Comparison of ENCODE assay signal across 9 cellular contexts in genomic region chr5:139481580-139482049, GRCh38. TPM values are rescaled to one million over a fixed set of nuclear protein-coding genes. Genes with fewer than 3 reads are reported as not detected.
DNase-seq lines count a peak whose midpoint lies in the region; ATAC-seq and FAIRE-seq lines count a peak whose summit lies in the region.
"Had no signal": no experiment of that assay in that cellular context is flagged by ENCODE, and none has a peak within 500 bp of the region (broad histone marks: within the 10 kb centered on the region; RNA-seq: fewer than 3 reads in every experiment).

No MANE protein-coding gene starts in this region.

- peak overlapping the region; percentile 100 for H2BK15ac ChIP-seq in mesenchymal stem cell (ENCODE audit: low read depth, poor library complexity, severe bottlenecking)

- DNase-seq in activated CD4-positive, alpha-beta T cell treated with anti-CD3 and anti-CD28 coated beads for 48 hours: peak; percentile 34
- no peak for DNase-seq in activated CD4-positive, alpha-beta T cell treated with anti-CD3 and anti-CD28 coated beads, Interleukin-2, amount 50 U/mL, for 1 hour
- peak; percentile 67 for DNase-seq in MG63
- DNase-seq in caudate nucleus (lab: John Stamatoyannopoulos, UW): peak in 16 of 61 donors; percentile 4 to 56 (median 32)
- DNase-seq in mesenchymal stem cell: no peak
- no peak for DNase-seq in urothelium cell line (ENCODE audit: low spot score)
- DNase-seq in activated CD4-positive, CD25-positive, alpha-beta regulatory T cell treated with anti-CD3 and anti-CD28 coated beads, Interleukin-2, amount 50 U/mL, for 72 hours: no peak

- H3K36me3 ChIP-seq in MG63: peaks cover 44% of the 10 kb centered on the region
- H3K36me3 ChIP-seq in mesenchymal stem cell (ENCODE audit: control insufficient read depth in 1 of 2, insufficient read depth in 2 of 2, low read depth in 1 of 2, low read length in 2 of 2): peaks cover 25 to 29% of the 10 kb centered on the region in 2 experiments

- peak overlapping the region; percentile 95 for H4K8ac ChIP-seq in mesenchymal stem cell (ENCODE audit: low read length)

- peak overlapping the region; percentile 83 to 97 for H3K18ac ChIP-seq in mesenchymal stem cell (ENCODE audit: low read depth in 1 of 2, low read length in 2 of 2)

- no peak for FAIRE-seq in urothelium cell line (lab: Jason Lieb, UNC)

- H4K91ac ChIP-seq in mesenchymal stem cell (ENCODE audit: low read length): peak overlapping the region; percentile 98

- peak overlapping the region; percentile 81 to 95 for H2BK12ac ChIP-seq in mesenchymal stem cell (ENCODE audit: low read length in 2 of 2)

- H3K14ac ChIP-seq in mesenchymal stem cell (ENCODE audit: low read length in 2 of 2): peak overlapping the region; percentile 38 to 74

- no peak overlapping the region for H2AFZ ChIP-seq in mesenchymal stem cell (ENCODE audit: low read depth, low read length)

- H3K4me3 ChIP-seq in MG63: peak overlapping the region; percentile 66
- peak overlapping the region; percentile 45 to 86 for H3K4me3 ChIP-seq in mesenchymal stem cell (ENCODE audit: insufficient read depth in 1 of 2, low read depth in 1 of 2, low read length in 2 of 2)

- peak overlapping the region; percentile 99 for H2BK120ac ChIP-seq in mesenchymal stem cell (ENCODE audit: low read depth, low read length)

- no peaks in the 10 kb centered on the region for H3K9me3 ChIP-seq in MG63
- H3K9me3 ChIP-seq in mesenchymal stem cell (ENCODE audit: control insufficient read depth, low read length): no peaks in the 10 kb centered on the region

- peak overlapping the region; percentile 95 for H2AK5ac ChIP-seq in mesenchymal stem cell (ENCODE audit: low read length, severe bottlenecking)

- H3K9ac ChIP-seq in mesenchymal stem cell (ENCODE audit: low read length): peak overlapping the region; percentile 94

- H2BK5ac ChIP-seq in mesenchymal stem cell (ENCODE audit: low read depth, low read length, poor library complexity, severe bottlenecking): peak overlapping the region; percentile 95

- no peak for ATAC-seq in HG02938 (IDR thresholded peaks at IDR 0.05; ENCODE audit: unreplicated experiment)

- H3K23ac ChIP-seq in mesenchymal stem cell (ENCODE audit: low read length in 2 of 2): peak overlapping the region; percentile 9 to 64

- H3K4me1 ChIP-seq in mesenchymal stem cell (ENCODE audit: control insufficient read depth, insufficient read depth, low read depth, low read length): peaks cover 19% of the 10 kb centered on the region

- WGBS in mesenchymal stem cell: 96% methylated on average over 5 of the region's 5 CpGs

- H3K27ac ChIP-seq in caudate nucleus (ENCODE audit: low read depth, low read length) (peak overlapping the region; percentile 80), mesenchymal stem cell (ENCODE audit: low read length, poor library complexity, severe bottlenecking) (peak overlapping the region; percentile 96)

- H3K79me1 ChIP-seq in mesenchymal stem cell (replicated peaks; ENCODE audit: low read length, poor library complexity, severe bottlenecking): peaks cover 10% of the 10 kb centered on the region

- H3K4ac ChIP-seq in mesenchymal stem cell (ENCODE audit: low read depth in 1 of 2, low read length in 2 of 2): peak overlapping the region; percentile 82 to 88

- no peaks in the 10 kb centered on the region for H3K27me3 ChIP-seq in MG63
- no peaks in the 10 kb centered on the region for H3K27me3 ChIP-seq in mesenchymal stem cell (ENCODE audit: control insufficient read depth in 1 of 2, insufficient read depth in 1 of 2, low read length in 2 of 2)

- peak overlapping the region; percentile 75 for H3K4me2 ChIP-seq in mesenchymal stem cell (ENCODE audit: low read length, poor library complexity, severe bottlenecking)

RNA-seq across cellular contexts. Expression of gene STING1, which starts 0.9 kb away (rescaled TPM):
- 45.6 and 54.5 TPM in 2 replicates for total RNA-seq in MG63 (2014; rRNA removed; shearing (Covaris generic); ENCODE audit: low replicate concordance)
- 63.5 TPM for polyA plus RNA-seq in mesenchymal stem cell (2013, experiment 1 of 2)
- polyA plus RNA-seq in mesenchymal stem cell (2013, experiment 2 of 2): 59.7 TPM

RNA-seq across cellular contexts. Expression of gene SMIM33, which starts 10.8 kb away (rescaled TPM):
- not detected in 2 replicates for total RNA-seq in MG63 (2014; rRNA removed; shearing (Covaris generic); ENCODE audit: low replicate concordance)
- not detected for polyA plus RNA-seq in mesenchymal stem cell (2013, experiment 1 of 2)
- polyA plus RNA-seq in mesenchymal stem cell (2013, experiment 2 of 2): not detected
- total RNA-seq: subcutaneous adipose tissue had no signal

RNA-seq across cellular contexts. Expression of gene ECSCR, which starts 19.1 kb away (rescaled TPM):
- total RNA-seq in MG63 (2014; rRNA removed; shearing (Covaris generic); ENCODE audit: low replicate concordance): 0.63 and 0.74 TPM in 2 replicates
- 0.30 TPM for polyA plus RNA-seq in mesenchymal stem cell (2013, experiment 1 of 2)
- polyA plus RNA-seq in mesenchymal stem cell (2013, experiment 2 of 2): 0.49 TPM

RNA-seq across cellular contexts. Expression of gene DNAJC18, which starts 42.3 kb away (rescaled TPM):
- not detected in 2 replicates for total RNA-seq in MG63 (2014; rRNA removed; shearing (Covaris generic); ENCODE audit: low replicate concordance)
- polyA plus RNA-seq in mesenchymal stem cell (2013, experiment 1 of 2): 14.4 TPM
- 17.7 TPM for polyA plus RNA-seq in mesenchymal stem cell (2013, experiment 2 of 2)

Comparison
In these comparisons a context has a peak if more than half of its experiments do, and no peak if none do; other contexts are left out.
1. DNase-seq: peak in activated CD4-positive, alpha-beta T cell treated with anti-CD3 and anti-CD28 coated beads for 48 hours (single experiment) and MG63 (single experiment); none in activated CD4-positive, alpha-beta T cell treated with anti-CD3 and anti-CD28 coated beads, Interleukin-2, amount 50 U/mL, for 1 hour (single experiment), mesenchymal stem cell (single experiment), urothelium cell line (single experiment) and activated CD4-positive, CD25-positive, alpha-beta regulatory T cell treated with anti-CD3 and anti-CD28 coated beads, Interleukin-2, amount 50 U/mL, for 72 hours (single experiment).